14 cellular contexts compared by ENCODE assay signal in genomic region chr2:110866496-110866895, GRCh38.
DNase-seq lines count a peak whose midpoint lies in the region; ATAC-seq and TF ChIP-seq lines count a peak whose summit lies in the region.
"Had no signal": no experiment of that assay in that cellular context is flagged by ENCODE, and none has a peak within 500 bp of the region (broad histone marks: within the 10 kb centered on the region; RNA-seq: fewer than 3 reads in every experiment).

No MANE protein-coding gene starts in this region.

- no peak overlapping the region for H3K4me3 Mint-ChIP-seq in activated CD8-positive, alpha-beta memory T cell treated with anti-CD3 and anti-CD28 coated beads, Interleukin-2, amount 10 ng/mL, durations not matched to agents 7 days and 5 days
- H3K4me3 Mint-ChIP-seq in activated CD4-positive, alpha-beta memory T cell treated with anti-CD3 and anti-CD28 coated beads for 36 hours = no peak overlapping the region
- H3K4me3 Mint-ChIP-seq in endodermal cell = no peak overlapping the region

- DNase-seq in activated CD8-positive, alpha-beta memory T cell treated with anti-CD3 and anti-CD28 coated beads, Interleukin-2, amount 10 ng/mL, durations not matched to agents 7 days and 5 days = peak; percentile 67
- no peak for DNase-seq in activated CD8-positive, alpha-beta memory T cell treated with anti-CD3 and anti-CD28 coated beads, Interleukin-2, amount 50 U/mL, for 4 hours
- DNase-seq in activated CD4-positive, alpha-beta memory T cell treated with anti-CD3 and anti-CD28 coated beads for 36 hours = peak; percentile 89
- no peak for DNase-seq in endodermal cell
- peak; percentile 38 to 79 for DNase-seq in stimulated activated CD8-positive, alpha-beta memory T cell treated with anti-CD3 and anti-CD28 coated beads, Interleukin-7, amount 100 ng/mL, for 48 hours (ENCODE audit: extremely low read depth in 1 of 2, low read depth in 1 of 2)
- DNase-seq in mesendoderm = no peak
- DNase-seq in NCI-H1105 treated with DMSO at 0.1 percent for 48 hours (lab: John Stamatoyannopoulos, UW) = no peak
- DNase-seq in posterior cingulate gyrus = no peak
- DNase-seq: DMS79, NCI-H1417 treated with DMSO at 0.1 percent for 48 hours, SK-N-SH, uterus had no signal

- POLR2A ChIA-PET in activated CD4-positive, alpha-beta memory T cell treated with anti-CD3 and anti-CD28 coated beads for 36 hours (lab: Charles Lee) = no interaction called here

- peaks cover 3% of the 10 kb centered on the region for H3K36me3 Mint-ChIP-seq in activated CD8-positive, alpha-beta memory T cell treated with anti-CD3 and anti-CD28 coated beads, Interleukin-2, amount 10 ng/mL, durations not matched to agents 7 days and 5 days
- no peaks in the 10 kb centered on the region for H3K36me3 Mint-ChIP-seq in activated CD4-positive, alpha-beta memory T cell treated with anti-CD3 and anti-CD28 coated beads for 36 hours
- H3K36me3 Mint-ChIP-seq in endodermal cell (ENCODE audit: low read depth) = no peaks in the 10 kb centered on the region

- no peak overlapping the region for H4K5ac ChIP-seq in mesendoderm (ENCODE audit: low read length)

- intact Hi-C loops in activated CD4-positive, alpha-beta memory T cell treated with anti-CD3 and anti-CD28 coated beads for 36 hours (cut with micrococcal nuclease) = loop anchor here (1.0 to 10.0 kb wide), 9 partner anchors 8 to 250 kb away; partner anchors contain the start of gene BUB1
- intact Hi-C loops in posterior cingulate gyrus (cut with DNase I) = no loop called here

- peak; percentile 36 for TF ChIP-seq CTCF in endodermal cell (conservative IDR thresholded peaks at IDR 0.05)

- no peak overlapping the region for H3K27ac ChIP-seq in endodermal cell (ENCODE audit: low read depth, low read length)
- no peak overlapping the region for H3K27ac ChIP-seq in mesendoderm (ENCODE audit: low read depth, low read length)
- H3K27ac ChIP-seq: breast epithelium, right atrium auricular region, uterus had no signal

- H3K36me3 ChIP-seq in endodermal cell (ENCODE audit: control insufficient read depth, insufficient read depth, low read length) (no peaks in the 10 kb centered on the region), mesendoderm (ENCODE audit: control insufficient read depth, insufficient read depth, low read length) (no peaks in the 10 kb centered on the region)
- H3K36me3 ChIP-seq: breast epithelium, right atrium auricular region, uterus had no signal

- no peaks in the 10 kb centered on the region for H3K9me3 Mint-ChIP-seq in activated CD8-positive, alpha-beta memory T cell treated with anti-CD3 and anti-CD28 coated beads, Interleukin-2, amount 10 ng/mL, durations not matched to agents 7 days and 5 days (ENCODE audit: low read depth)
- no peaks in the 10 kb centered on the region for H3K9me3 Mint-ChIP-seq in activated CD4-positive, alpha-beta memory T cell treated with anti-CD3 and anti-CD28 coated beads for 36 hours
- no peaks in the 10 kb centered on the region for H3K9me3 Mint-ChIP-seq in endodermal cell

- no peak overlapping the region for H2AK5ac ChIP-seq in mesendoderm (ENCODE audit: low read length)

- H3K9me3 ChIP-seq in endodermal cell (ENCODE audit: control insufficient read depth, low read length) = no peaks in the 10 kb centered on the region
- H3K9me3 ChIP-seq: breast epithelium, right atrium auricular region, SK-N-SH, uterus had no signal

- no peak overlapping the region for H3K4me3 ChIP-seq in endodermal cell (ENCODE audit: low read length)
- H3K4me3 ChIP-seq in mesendoderm (ENCODE audit: low read length) = no peak overlapping the region
- H3K4me3 ChIP-seq: breast epithelium, right atrium auricular region, uterus had no signal

- peak; percentile 50 for ATAC-seq in activated CD8-positive, alpha-beta memory T cell treated with anti-CD3 and anti-CD28 coated beads, Interleukin-2, amount 10 ng/mL, durations not matched to agents 7 days and 5 days

- no peaks in the 10 kb centered on the region for H3K79me2 ChIP-seq in mesendoderm (ENCODE audit: control insufficient read depth, insufficient read depth, low read length)

- peaks cover 5% of the 10 kb centered on the region for H3K4me1 ChIP-seq in endodermal cell (ENCODE audit: control insufficient read depth, insufficient read depth, low read length)
- H3K4me1 ChIP-seq in mesendoderm (ENCODE audit: control insufficient read depth, low read depth, low read length) = no peaks in the 10 kb centered on the region
- H3K4me1 ChIP-seq: breast epithelium, right atrium auricular region, uterus had no signal

- no peak overlapping the region for H3K18ac ChIP-seq in mesendoderm (ENCODE audit: low read length)

- H3K27me3 Mint-ChIP-seq in activated CD8-positive, alpha-beta memory T cell treated with anti-CD3 and anti-CD28 coated beads, Interleukin-2, amount 10 ng/mL, durations not matched to agents 7 days and 5 days = peaks cover 24% of the 10 kb centered on the region
- H3K27me3 Mint-ChIP-seq in activated CD4-positive, alpha-beta memory T cell treated with anti-CD3 and anti-CD28 coated beads for 36 hours = peaks cover 44% of the 10 kb centered on the region
- H3K27me3 Mint-ChIP-seq in endodermal cell (ENCODE audit: insufficient read depth) = peaks cover 3% of the 10 kb centered on the region

- H3K4me2 ChIP-seq in mesendoderm (ENCODE audit: low read length) = no peak overlapping the region
- H3K4me2 ChIP-seq: SK-N-SH had no signal

- H3K9ac ChIP-seq in endodermal cell (ENCODE audit: extremely low read depth, low read length, poor library complexity, severe bottlenecking) = no peak overlapping the region
- no peak overlapping the region for H3K9ac ChIP-seq in mesendoderm (ENCODE audit: low read length)
- H3K9ac ChIP-seq: SK-N-SH had no signal

- H3K56ac ChIP-seq in mesendoderm (ENCODE audit: low read length) = no peak overlapping the region

- peak overlapping the region; percentile 38 for H3K27ac Mint-ChIP-seq in activated CD8-positive, alpha-beta memory T cell treated with anti-CD3 and anti-CD28 coated beads, Interleukin-2, amount 10 ng/mL, durations not matched to agents 7 days and 5 days
- no peak overlapping the region for H3K27ac Mint-ChIP-seq in activated CD4-positive, alpha-beta memory T cell treated with anti-CD3 and anti-CD28 coated beads for 36 hours
- H3K27ac Mint-ChIP-seq in endodermal cell = no peak overlapping the region

- H3K23ac ChIP-seq in mesendoderm (ENCODE audit: low read length) = no peak overlapping the region

- CTCF ChIA-PET in activated CD8-positive, alpha-beta memory T cell treated with anti-CD3 and anti-CD28 coated beads, Interleukin-2, amount 10 ng/mL, durations not matched to agents 7 days and 5 days (lab: Charles Lee) = interaction anchor here (0.6 to 3.8 kb wide), 2 partner anchors 12 to 13 kb away, joined by 3 to 21 read pairs; no protein-coding TSS in a partner anchor
- CTCF ChIA-PET in activated CD4-positive, alpha-beta memory T cell treated with anti-CD3 and anti-CD28 coated beads for 36 hours (lab: Charles Lee) = interaction anchor here (1.5 to 2.8 kb wide), 3 partner anchors 11 to 225 kb away, joined by 5 to 10 read pairs (median 6); no protein-coding TSS in a partner anchor

- no peak overlapping the region for H4K8ac ChIP-seq in mesendoderm (ENCODE audit: low read depth, low read length)

- no peak overlapping the region for H2BK5ac ChIP-seq in mesendoderm (ENCODE audit: low read length)

- 84 to 89% methylated on average over 5 to 8 of the region's 8 CpGs for WGBS in endodermal cell (ENCODE audit: insufficient coverage in 1 of 2, insufficient read length in 1 of 2), 2 experiments
- no CpG with 5 or more reads among the region's 8 CpGs for WGBS in mesendoderm (ENCODE audit: extremely low coverage, insufficient coverage, low lambda C conversion rate)

- H2BK15ac ChIP-seq in mesendoderm (replicated peaks; ENCODE audit: low read depth) = no peak overlapping the region

- H3K27me3 ChIP-seq in endodermal cell (ENCODE audit: control insufficient read depth, insufficient read depth, low read length, poor library complexity, severe bottlenecking) = no peaks in the 10 kb centered on the region
- no peaks in the 10 kb centered on the region for H3K27me3 ChIP-seq in mesendoderm (ENCODE audit: insufficient read depth, low read length, poor library complexity)
- H3K27me3 ChIP-seq: breast epithelium, right atrium auricular region, uterus had no signal

- no peaks in the 10 kb centered on the region for H3K79me1 ChIP-seq in mesendoderm (ENCODE audit: low read length)

- no peak overlapping the region for H2BK120ac ChIP-seq in mesendoderm (ENCODE audit: low read depth, low read length)

- H3K4me1 Mint-ChIP-seq in activated CD8-positive, alpha-beta memory T cell treated with anti-CD3 and anti-CD28 coated beads, Interleukin-2, amount 10 ng/mL, durations not matched to agents 7 days and 5 days = peaks cover 70% of the 10 kb centered on the region
- peaks cover 36% of the 10 kb centered on the region for H3K4me1 Mint-ChIP-seq in activated CD4-positive, alpha-beta memory T cell treated with anti-CD3 and anti-CD28 coated beads for 36 hours (ENCODE audit: low read depth)
- H3K4me1 Mint-ChIP-seq in endodermal cell = peaks cover 8% of the 10 kb centered on the region

- no peak overlapping the region for H3K4ac ChIP-seq in mesendoderm (ENCODE audit: low read depth, low read length)

Comparison
In these comparisons a context has a peak if more than half of its experiments do, and no peak if none do; other contexts are left out.
1. DNase-seq: peak in activated CD8-positive, alpha-beta memory T cell treated with anti-CD3 and anti-CD28 coated beads, Interleukin-2, amount 10 ng/mL, durations not matched to agents 7 days and 5 days (single experiment), activated CD4-positive, alpha-beta memory T cell treated with anti-CD3 and anti-CD28 coated beads for 36 hours (single experiment) and stimulated activated CD8-positive, alpha-beta memory T cell treated with anti-CD3 and anti-CD28 coated beads, Interleukin-7, amount 100 ng/mL, for 48 hours (2 of 2); none in activated CD8-positive, alpha-beta memory T cell treated with anti-CD3 and anti-CD28 coated beads, Interleukin-2, amount 50 U/mL, for 4 hours (single experiment), endodermal cell (single experiment), mesendoderm (single experiment), NCI-H1105 treated with DMSO at 0.1 percent for 48 hours (single experiment) and posterior cingulate gyrus (0 of 10).